ENCODE assay signal across 8 cellular contexts in the genomic region with DNA sequence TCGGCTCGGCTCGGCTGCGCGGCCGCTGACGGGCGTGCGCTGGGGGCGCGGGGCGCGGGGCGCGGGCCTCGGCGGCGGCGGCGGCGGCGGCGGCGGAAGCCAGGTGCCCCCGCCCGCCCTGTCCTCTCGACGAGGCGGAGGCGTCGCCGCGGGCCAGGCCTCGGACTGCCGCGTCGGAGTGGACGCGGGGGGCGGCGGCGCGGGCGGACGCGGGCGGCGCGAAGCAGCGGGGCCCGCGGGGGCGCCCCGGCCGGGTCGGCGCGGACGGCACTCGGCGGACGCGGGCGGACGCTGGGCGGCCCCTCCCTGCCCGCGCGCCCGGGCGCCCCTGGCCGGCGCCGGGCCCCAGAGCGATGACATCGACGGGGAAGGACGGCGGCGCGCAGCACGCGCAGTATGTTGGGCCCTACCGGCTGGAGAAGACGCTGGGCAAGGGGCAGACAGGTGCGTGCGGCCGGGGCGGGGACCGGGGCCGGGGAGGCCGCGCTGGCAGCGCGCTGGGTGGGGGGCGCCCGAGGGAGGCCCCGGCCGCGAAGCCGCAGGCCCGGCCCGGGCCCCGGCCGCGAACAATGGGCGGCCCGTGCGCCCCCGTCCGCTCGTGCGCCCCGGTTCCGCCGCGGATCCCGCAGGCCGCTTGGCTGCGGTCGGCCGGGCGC. TPM values are rescaled to one million over a fixed set of nuclear protein-coding genes. Genes with fewer than 3 reads are reported as not detected.
DNase-seq lines count a peak whose midpoint lies in the region; ATAC-seq and TF ChIP-seq lines count a peak whose summit lies in the region.

A gene (plus strand): TSS at position 3 of the 656 bp plus-strand sequence. CDS start 351 bp downstream, at position 354.

- H3K27me3 ChIP-seq in A673 (replicated peaks; ENCODE audit: insufficient read depth, low read depth, low read length, poor library complexity) (peaks cover 17% of the 10 kb centered on the region), mammary epithelial cell (ENCODE audit: insufficient read depth, low read length) (peaks cover 16% of the 10 kb centered on the region), mucosa of rectum (ENCODE audit: control insufficient read depth in 2 of 2, insufficient read depth in 2 of 2, low read length in 2 of 2) (peaks cover 24 to 35% of the 10 kb centered on the region in 2 donors)

- no peak for TF ChIP-seq CTCF in A673 (conservative IDR thresholded peaks at IDR 0.05; ENCODE audit: low read depth, low read length)
- no peak for TF ChIP-seq CTCF in mammary epithelial cell (conservative IDR thresholded peaks at IDR 0.05 in 1 of 2, IDR thresholded peaks at IDR 0.05 in 1 of 2; ENCODE audit: extremely low read depth in 1 of 2, insufficient read depth in 1 of 2, low read depth in 1 of 2, low read length in 2 of 2)

- intact Hi-C loops in A673 (cut with micrococcal nuclease; ENCODE audit: unreplicated experiment) (no loop called here), mammary epithelial cell (cut with micrococcal nuclease) (loop anchor here (2.0 to 10.0 kb wide), 2 partner anchors 91 to 125 kb away; no protein-coding TSS in a partner anchor)

- H3K4me2 ChIP-seq in mammary epithelial cell (ENCODE audit: insufficient read depth, low read depth, low read length), result peak within 1 kb of the TSS; percentile 96

- POLR2A ChIA-PET in A673 (lab: Charles Lee; ENCODE audit: low non-redundant PET), result no interaction called here

- H3K27ac ChIP-seq in A673 (ENCODE audit: low read depth, low read length, poor library complexity, severe bottlenecking), result peak within 1 kb of the TSS; percentile 54
- no peak within 1 kb of the TSS for H3K27ac ChIP-seq in mammary epithelial cell (ENCODE audit: insufficient read depth, low read depth, low read length)
- peak within 1 kb of the TSS in 1 of 2 donors; percentile 32 for H3K27ac ChIP-seq in mucosa of rectum (ENCODE audit: low read depth in 2 of 2, low read length in 2 of 2)

- dilution Hi-C loops in mammary epithelial cell (cut with HindIII; ENCODE audit: low sequenced_read_pairs), result loop anchor here (10.0 kb wide), 1 partner anchor 705 kb away; no protein-coding TSS in a partner anchor

- H3K4me1 ChIP-seq in A673 (ENCODE audit: insufficient read depth, low read length, poor library complexity, severe bottlenecking) (peaks cover 14% of the 10 kb centered on the region), mammary epithelial cell (ENCODE audit: insufficient read depth, low read length) (peaks cover 9% of the 10 kb centered on the region), mucosa of rectum (ENCODE audit: control insufficient read depth in 2 of 2, insufficient read depth in 2 of 2, low read length in 2 of 2) (peaks cover 0 to 7% of the 10 kb centered on the region in 2 donors)

- BruUV-seq in A673 (replicated peaks; lab: Mats Ljungman, UMichigan) (no TSS peak), mammary epithelial cell (replicated peaks; lab: Mats Ljungman, UMichigan) (no TSS peak)

- H3K9ac ChIP-seq in mammary epithelial cell (ENCODE audit: insufficient read depth, low read length) (no peak within 1 kb of the TSS), mucosa of rectum (ENCODE audit: low read depth in 1 of 2, low read length in 2 of 2) (peak within 1 kb of the TSS; percentile 59 to 65)

- no peaks in the 10 kb centered on the region for H3K36me3 ChIP-seq in A673 (ENCODE audit: insufficient read depth, low read length, poor library complexity, severe bottlenecking)
- no peaks in the 10 kb centered on the region for H3K36me3 ChIP-seq in mammary epithelial cell (ENCODE audit: insufficient read depth, low read length)
- no peaks in the 10 kb centered on the region for H3K36me3 ChIP-seq in mucosa of rectum (ENCODE audit: control insufficient read depth in 2 of 2, insufficient read depth in 2 of 2, low read length in 2 of 2)

- WGBS in mammary epithelial cell (ENCODE audit: low coverage, missing lambda C conversion rate), result no CpG with 5 or more reads among the region's 123 CpGs

- CTCF ChIA-PET in A673 (lab: Charles Lee), result no interaction called here
- CTCF ChIA-PET in mammary epithelial cell (lab: Charles Lee; ENCODE audit: low non-redundant PET), result interaction anchor here (0.6 kb wide), 1 partner anchor 811 kb away, joined by 4 read pairs; no protein-coding TSS in a partner anchor

- no peaks in the 10 kb centered on the region for H3K79me2 ChIP-seq in mammary epithelial cell (ENCODE audit: insufficient read depth, low read length)

- in situ Hi-C loops in mammary epithelial cell (cut with MboI; ENCODE audit: low sequenced_read_pairs in 2 of 2), result no loop called here

- H3K4me3 ChIP-seq in A673 (ENCODE audit: low read depth, low read length, poor library complexity, severe bottlenecking), result peak within 1 kb of the TSS; percentile 43
- H3K4me3 ChIP-seq in mammary epithelial cell (replicated peaks in 1 of 3; ENCODE audit: insufficient read depth in 1 of 3, low read depth in 2 of 3, low read length in 3 of 3), result peak within 1 kb of the TSS; percentile 41 to 57 (median 55)
- H3K4me3 ChIP-seq in mucosa of rectum (ENCODE audit: low read length in 2 of 2), result peak within 1 kb of the TSS; percentile 50 to 57

- peak; percentile 3 for ATAC-seq in HG02588 (IDR thresholded peaks at IDR 0.05; ENCODE audit: unreplicated experiment)
- ATAC-seq in HG03095 (IDR thresholded peaks at IDR 0.05; ENCODE audit: unreplicated experiment), result no peak

- H4K20me1 ChIP-seq in mammary epithelial cell (ENCODE audit: insufficient read depth, low read length), result no peaks in the 10 kb centered on the region

- H2AFZ ChIP-seq in mammary epithelial cell (ENCODE audit: low read depth, low read length), result peak within 1 kb of the TSS; percentile 92

- H3K9me3 ChIP-seq in A673 (ENCODE audit: low read depth, low read length, poor library complexity, severe bottlenecking) (no peaks in the 10 kb centered on the region), mammary epithelial cell (replicated peaks; ENCODE audit: insufficient read depth, low read length) (no peaks in the 10 kb centered on the region), mucosa of rectum (ENCODE audit: control insufficient read depth in 2 of 2, low read length in 2 of 2) (no peaks in the 10 kb centered on the region)

- DNase-seq in A673 (ENCODE audit: low spot score), result no peak
- DNase-seq in mammary epithelial cell, result no peak
- DNase-seq in effector CD8-positive, alpha-beta T cell (lab: John Stamatoyannopoulos, UW), result no peak
- DNase-seq in retina, result no peak
- DNase-seq in ecto neural progenitor cell (ENCODE audit: low spot score), result no peak

RNA-seq across cellular contexts. Expression of the gene that starts here (rescaled TPM):
- 2.2 and 3.6 TPM in 2 replicates for total RNA-seq in A673 (2021)
- under 1 TPM; 0.17 to 0.45 TPM for total RNA-seq in mammary epithelial cell
- polyA plus RNA-seq in mammary epithelial cell, result 0.17 TPM
- not detected for polyA minus RNA-seq in mammary epithelial cell
